In genomic region chr20:32263398-32263954, GRCh38 we compare ENCODE assay signal across 22 cellular contexts. TPM values are rescaled to one million over a fixed set of nuclear protein-coding genes. Genes with fewer than 3 reads are reported as not detected.
DNase-seq lines count a peak whose midpoint lies in the region; ATAC-seq and TF ChIP-seq lines count a peak whose summit lies in the region.
"Had no signal": no experiment of that assay in that cellular context is flagged by ENCODE, and none has a peak within 500 bp of the region (broad histone marks: within the 10 kb centered on the region; RNA-seq: fewer than 3 reads in every experiment).

No MANE protein-coding gene starts in this region.

- no peaks in the 10 kb centered on the region for H3K9me3 Mint-ChIP-seq in chondrocyte (ENCODE audit: low read depth)
- H3K9me3 Mint-ChIP-seq in stimulated activated memory B cell treated with anti-CD40 and anti-IgM and Interleukin-4, amounts not matched to agents 10 μg/mL and 1 μg/mL and 100 μg/mL, for 72 hours, result no peaks in the 10 kb centered on the region
- H3K9me3 Mint-ChIP-seq: CD14-positive monocyte, HFFc6 had no signal

- no peak overlapping the region for H3K27ac Mint-ChIP-seq in chondrocyte (ENCODE audit: unreplicated experiment)
- no peak overlapping the region for H3K27ac Mint-ChIP-seq in stimulated activated memory B cell treated with anti-CD40 and anti-IgM and Interleukin-4, amounts not matched to agents 10 μg/mL and 1 μg/mL and 100 μg/mL, for 72 hours
- H3K27ac Mint-ChIP-seq: CD14-positive monocyte, HFFc6 had no signal

- peak; percentile 60 for DNase-seq in NCI-H2029 (lab: John Stamatoyannopoulos, UW)
- DNase-seq in NCI-H2029 treated with DMSO at 0.1 percent for 48 hours (lab: John Stamatoyannopoulos, UW), result no peak
- peak; percentile 26 for DNase-seq in COLO668 (lab: John Stamatoyannopoulos, UW; ENCODE audit: unreplicated experiment)
- peak; percentile 92 for DNase-seq in NCI-H2171 treated with DMSO at 0.1 percent for 48 hours (lab: John Stamatoyannopoulos, UW)
- peak; percentile 10 for DNase-seq in chondrocyte (ENCODE audit: low spot score)
- DNase-seq in GM03348 (ENCODE audit: low spot score), result no peak
- DNase-seq: 8988T, COR-L47, GF-D8, H7, HFFc6, IMR-90, MG63, NCI-H1048, NCI-H1436 treated with DMSO at 0.1 percent for 48 hours, NCI-H2107, NCI-H526, OCI-M1 had no signal

- H3K4me3 Mint-ChIP-seq in chondrocyte (ENCODE audit: unreplicated experiment), result no peak overlapping the region
- H3K4me3 Mint-ChIP-seq in stimulated activated memory B cell treated with anti-CD40 and anti-IgM and Interleukin-4, amounts not matched to agents 10 μg/mL and 1 μg/mL and 100 μg/mL, for 72 hours, result no peak overlapping the region
- H3K4me3 Mint-ChIP-seq: CD14-positive monocyte, HFFc6 had no signal

- H3K4me1 Mint-ChIP-seq in chondrocyte (ENCODE audit: low read depth), result no peaks in the 10 kb centered on the region
- H3K4me1 Mint-ChIP-seq in stimulated activated memory B cell treated with anti-CD40 and anti-IgM and Interleukin-4, amounts not matched to agents 10 μg/mL and 1 μg/mL and 100 μg/mL, for 72 hours, result peaks cover 17% of the 10 kb centered on the region

- H3K36me3 Mint-ChIP-seq in chondrocyte (ENCODE audit: low read depth), result no peaks in the 10 kb centered on the region
- no peaks in the 10 kb centered on the region for H3K36me3 Mint-ChIP-seq in stimulated activated memory B cell treated with anti-CD40 and anti-IgM and Interleukin-4, amounts not matched to agents 10 μg/mL and 1 μg/mL and 100 μg/mL, for 72 hours
- H3K36me3 Mint-ChIP-seq: CD14-positive monocyte had no signal

- no peak for ATAC-seq in esophagus mucosa
- ATAC-seq in stimulated activated memory B cell treated with anti-CD40 and anti-IgM and Interleukin-4, amounts not matched to agents 10 μg/mL and 1 μg/mL and 100 μg/mL, for 72 hours, result no peak
- ATAC-seq: GM12878 had no signal

- TF ChIP-seq CTCF in chondrocyte (IDR thresholded peaks at IDR 0.05), result no peak

- no peaks in the 10 kb centered on the region for H3K27me3 Mint-ChIP-seq in chondrocyte (ENCODE audit: low read depth)
- no peaks in the 10 kb centered on the region for H3K27me3 Mint-ChIP-seq in stimulated activated memory B cell treated with anti-CD40 and anti-IgM and Interleukin-4, amounts not matched to agents 10 μg/mL and 1 μg/mL and 100 μg/mL, for 72 hours

RNA-seq across cellular contexts. Expression of gene KIF3B, which starts 14.0 kb away (rescaled TPM):
- total RNA-seq in chondrocyte (34.2 to 36.1 TPM (median 35.5 TPM) in 3 replicates), esophagus mucosa (11.9 TPM)

RNA-seq across cellular contexts. Expression of gene POFUT1, which starts 55.8 kb away (rescaled TPM):
- 61.6 to 68.3 TPM (median 66.4 TPM) in 3 replicates for total RNA-seq in chondrocyte
- 18.3 TPM for total RNA-seq in esophagus mucosa

RNA-seq across cellular contexts. Expression of gene PLAGL2, which starts 55.9 kb away (rescaled TPM):
- 9.1 to 16.9 TPM (median 16.4 TPM) in 3 replicates for total RNA-seq in chondrocyte
- total RNA-seq in esophagus mucosa, result 11.0 TPM

Comparison
In these comparisons a context has a peak if more than half of its experiments do, and no peak if none do; other contexts are left out.
1. DNase-seq: peak in NCI-H2029 (single experiment), COLO668 (single experiment), NCI-H2171 treated with DMSO at 0.1 percent for 48 hours (single experiment) and chondrocyte (single experiment); none in NCI-H2029 treated with DMSO at 0.1 percent for 48 hours (single experiment) and GM03348 (single experiment).